Comparison of ENCODE assay signal across 10 cellular contexts in the genomic region with DNA sequence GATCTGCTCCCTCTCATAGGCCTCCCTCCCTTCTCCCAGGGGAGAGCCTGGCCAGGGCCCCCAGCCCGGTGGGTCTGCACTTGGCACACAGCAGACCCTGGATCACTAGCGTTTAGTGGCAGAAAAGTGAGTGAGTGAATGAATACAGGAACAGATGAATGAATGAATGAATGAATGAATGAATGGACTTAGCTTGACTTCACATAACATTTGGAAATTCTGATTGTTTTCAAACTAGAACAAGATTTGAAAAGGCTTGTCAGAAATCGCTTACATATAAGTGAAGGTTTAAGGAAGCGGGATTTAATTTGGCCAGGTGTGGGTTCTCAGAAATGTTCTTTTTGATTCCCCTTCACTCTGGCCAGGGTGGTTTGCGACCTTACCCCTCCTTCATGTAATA. TPM values are rescaled to one million over a fixed set of nuclear protein-coding genes. Genes with fewer than 3 reads are reported as not detected.
"Had no signal": no experiment of that assay in that cellular context is flagged by ENCODE, and none has a peak within 500 bp of the region (broad histone marks: within the 10 kb centered on the region; RNA-seq: fewer than 3 reads in every experiment).

No MANE protein-coding gene starts in this region.

- DNase-seq: H9, HCEC 1CT, KG1 had no signal

- FAIRE-seq: H1, H54, HepG2 had no signal

- H2AFZ ChIP-seq: GM23338 had no signal

- H3K4me3 ChIP-seq: GM23338 had no signal

- H3K27ac ChIP-seq: HL-60 had no signal

- ATAC-seq: GM23338, HepG2 had no signal

- H3K4me2 ChIP-seq: GM23338 had no signal

RNA-seq across cellular contexts. Expression of a gene that starts 53.0 kb away (rescaled TPM):
- total RNA-seq: HT1080 had no signal
- polyA plus RNA-seq: IgD-negative memory B cell had no signal
